ENCODE assay signal across 1 cellular context in the genomic region with DNA sequence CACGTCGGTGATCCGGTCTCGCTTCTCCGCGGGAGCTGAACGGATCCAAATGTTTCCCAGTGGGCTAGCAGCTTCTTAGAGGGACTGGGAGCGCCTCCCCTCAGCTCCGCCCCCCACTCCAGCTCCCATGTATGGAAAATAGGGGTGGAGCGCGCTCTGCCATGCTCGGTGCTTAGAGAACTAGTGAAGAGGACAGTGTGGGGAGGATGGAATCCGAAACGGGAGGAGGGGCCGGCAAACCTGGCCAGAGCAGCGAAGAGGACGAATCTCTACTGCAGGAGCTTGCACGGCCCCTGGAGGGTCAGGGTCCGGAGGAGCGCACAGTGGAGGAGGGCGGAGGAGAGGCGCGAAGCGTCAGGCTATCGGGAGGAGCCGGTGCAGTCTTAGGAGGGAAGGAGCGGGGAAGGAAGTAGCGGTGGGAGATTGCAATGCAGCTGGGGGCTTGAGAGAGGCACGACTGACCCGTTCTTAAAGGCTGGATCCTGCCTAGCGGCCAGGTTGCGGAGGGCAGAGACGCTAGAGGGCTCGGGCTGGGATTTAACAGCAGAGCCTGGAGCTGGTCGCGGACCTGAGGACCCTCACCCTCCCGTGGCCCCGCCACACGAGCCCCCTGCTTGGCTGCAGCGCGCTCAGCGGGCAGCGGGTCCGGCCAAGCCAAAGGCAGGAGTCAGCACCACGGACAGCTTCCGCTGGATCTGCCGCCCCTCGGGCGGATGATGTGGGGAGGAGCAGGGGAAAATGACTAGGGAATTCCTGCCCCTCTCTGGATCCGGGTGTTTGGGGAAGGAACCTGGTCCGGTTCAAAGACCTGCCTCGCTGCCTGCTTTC.
TF ChIP-seq lines count a peak whose summit lies in the region.

PRLHR (minus strand) TSS at position 51 of the 828 bp plus-strand sequence. CDS start 404 bp downstream, outside the sequence.

TF ChIP-seq in WTC11, 78 proteins besides CTCF, POLR2A, EP300 and RAD21 (continued from another document and continues in another):
- peak; percentile 85; the same call in 1 of the 2 replicates for TF ChIP-seq IRF1 (CRISPR knock-in tag; IDR thresholded peaks at IDR 0.05)
- no peak for TF ChIP-seq EMX1 (CRISPR knock-in tag; IDR thresholded peaks at IDR 0.05)
- peak; percentile 95 for TF ChIP-seq TP53 (CRISPR knock-in tag; IDR thresholded peaks at IDR 0.05)
- TF ChIP-seq, protein P1, sequence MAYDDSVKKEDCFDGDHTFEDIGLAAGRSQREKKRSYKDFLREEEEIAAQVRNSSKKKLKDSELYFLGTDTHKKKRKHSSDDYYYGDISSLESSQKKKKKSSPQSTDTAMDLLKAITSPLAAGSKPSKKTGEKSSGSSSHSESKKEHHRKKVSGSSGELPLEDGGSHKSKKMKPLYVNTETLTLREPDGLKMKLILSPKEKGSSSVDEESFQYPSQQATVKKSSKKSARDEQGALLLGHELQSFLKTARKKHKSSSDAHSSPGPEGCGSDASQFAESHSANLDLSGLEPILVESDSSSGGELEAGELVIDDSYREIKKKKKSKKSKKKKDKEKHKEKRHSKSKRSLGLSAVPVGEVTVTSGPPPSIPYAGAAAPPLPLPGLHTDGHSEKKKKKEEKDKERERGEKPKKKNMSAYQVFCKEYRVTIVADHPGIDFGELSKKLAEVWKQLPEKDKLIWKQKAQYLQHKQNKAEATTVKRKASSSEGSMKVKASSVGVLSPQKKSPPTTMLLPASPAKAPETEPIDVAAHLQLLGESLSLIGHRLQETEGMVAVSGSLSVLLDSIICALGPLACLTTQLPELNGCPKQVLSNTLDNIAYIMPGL (CRISPR knock-in tag; IDR thresholded peaks at IDR 0.05): no peak; the same call in 1 of the 2 replicates
- TF ChIP-seq, protein P2, sequence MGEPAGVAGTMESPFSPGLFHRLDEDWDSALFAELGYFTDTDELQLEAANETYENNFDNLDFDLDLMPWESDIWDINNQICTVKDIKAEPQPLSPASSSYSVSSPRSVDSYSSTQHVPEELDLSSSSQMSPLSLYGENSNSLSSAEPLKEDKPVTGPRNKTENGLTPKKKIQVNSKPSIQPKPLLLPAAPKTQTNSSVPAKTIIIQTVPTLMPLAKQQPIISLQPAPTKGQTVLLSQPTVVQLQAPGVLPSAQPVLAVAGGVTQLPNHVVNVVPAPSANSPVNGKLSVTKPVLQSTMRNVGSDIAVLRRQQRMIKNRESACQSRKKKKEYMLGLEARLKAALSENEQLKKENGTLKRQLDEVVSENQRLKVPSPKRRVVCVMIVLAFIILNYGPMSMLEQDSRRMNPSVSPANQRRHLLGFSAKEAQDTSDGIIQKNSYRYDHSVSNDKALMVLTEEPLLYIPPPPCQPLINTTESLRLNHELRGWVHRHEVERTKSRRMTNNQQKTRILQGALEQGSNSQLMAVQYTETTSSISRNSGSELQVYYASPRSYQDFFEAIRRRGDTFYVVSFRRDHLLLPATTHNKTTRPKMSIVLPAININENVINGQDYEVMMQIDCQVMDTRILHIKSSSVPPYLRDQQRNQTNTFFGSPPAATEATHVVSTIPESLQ (CRISPR knock-in tag; IDR thresholded peaks at IDR 0.05): peak; percentile 80; the same call in 1 of the 2 replicates
- peak; percentile 61; the same call in 1 of the 2 replicates for TF ChIP-seq SP1 (CRISPR knock-in tag; conservative IDR thresholded peaks at IDR 0.05)
- TF ChIP-seq ZNF219 (CRISPR knock-in tag; IDR thresholded peaks at IDR 0.05; ENCODE audit: borderline replicate concordance): peak; percentile 94; the same call in 1 of the 2 replicates
- peak; percentile 74; the same call in 1 of the 2 replicates for TF ChIP-seq ZBTB21 (CRISPR knock-in tag; IDR thresholded peaks at IDR 0.05; ENCODE audit: borderline replicate concordance)
- TF ChIP-seq, protein P3, sequence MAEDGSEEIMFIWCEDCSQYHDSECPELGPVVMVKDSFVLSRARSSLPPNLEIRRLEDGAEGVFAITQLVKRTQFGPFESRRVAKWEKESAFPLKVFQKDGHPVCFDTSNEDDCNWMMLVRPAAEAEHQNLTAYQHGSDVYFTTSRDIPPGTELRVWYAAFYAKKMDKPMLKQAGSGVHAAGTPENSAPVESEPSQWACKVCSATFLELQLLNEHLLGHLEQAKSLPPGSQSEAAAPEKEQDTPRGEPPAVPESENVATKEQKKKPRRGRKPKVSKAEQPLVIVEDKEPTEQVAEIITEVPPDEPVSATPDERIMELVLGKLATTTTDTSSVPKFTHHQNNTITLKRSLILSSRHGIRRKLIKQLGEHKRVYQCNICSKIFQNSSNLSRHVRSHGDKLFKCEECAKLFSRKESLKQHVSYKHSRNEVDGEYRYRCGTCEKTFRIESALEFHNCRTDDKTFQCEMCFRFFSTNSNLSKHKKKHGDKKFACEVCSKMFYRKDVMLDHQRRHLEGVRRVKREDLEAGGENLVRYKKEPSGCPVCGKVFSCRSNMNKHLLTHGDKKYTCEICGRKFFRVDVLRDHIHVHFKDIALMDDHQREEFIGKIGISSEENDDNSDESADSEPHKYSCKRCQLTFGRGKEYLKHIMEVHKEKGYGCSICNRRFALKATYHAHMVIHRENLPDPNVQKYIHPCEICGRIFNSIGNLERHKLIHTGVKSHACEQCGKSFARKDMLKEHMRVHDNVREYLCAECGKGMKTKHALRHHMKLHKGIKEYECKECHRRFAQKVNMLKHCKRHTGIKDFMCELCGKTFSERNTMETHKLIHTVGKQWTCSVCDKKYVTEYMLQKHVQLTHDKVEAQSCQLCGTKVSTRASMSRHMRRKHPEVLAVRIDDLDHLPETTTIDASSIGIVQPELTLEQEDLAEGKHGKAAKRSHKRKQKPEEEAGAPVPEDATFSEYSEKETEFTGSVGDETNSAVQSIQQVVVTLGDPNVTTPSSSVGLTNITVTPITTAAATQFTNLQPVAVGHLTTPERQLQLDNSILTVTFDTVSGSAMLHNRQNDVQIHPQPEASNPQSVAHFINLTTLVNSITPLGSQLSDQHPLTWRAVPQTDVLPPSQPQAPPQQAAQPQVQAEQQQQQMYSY (CRISPR knock-in tag; IDR thresholded peaks at IDR 0.05): peak; percentile 45; the same call in 1 of the 2 replicates
- 0 out of 2 replicates have a peak, but pooled peaks have one; percentile 63 for TF ChIP-seq FOXJ3 (CRISPR knock-in tag; IDR thresholded peaks at IDR 0.05; ENCODE audit: borderline replicate concordance)
- peak; percentile 83; the same call in 1 of the 2 replicates for TF ChIP-seq CREB1 (CRISPR knock-in tag; IDR thresholded peaks at IDR 0.05)
- 0 out of 2 replicates have a peak, but pooled peaks have one; percentile 76 for TF ChIP-seq SMAD4 (CRISPR knock-in tag; IDR thresholded peaks at IDR 0.05)
- TF ChIP-seq NR1H2 (CRISPR knock-in tag; IDR thresholded peaks at IDR 0.05): peak; percentile 84
- TF ChIP-seq TEAD4 (CRISPR knock-in tag; IDR thresholded peaks at IDR 0.05): peak; percentile 87
- TF ChIP-seq RELA (CRISPR knock-in tag; IDR thresholded peaks at IDR 0.05; ENCODE audit: borderline replicate concordance): peak; percentile 58; the same call in 1 of the 2 replicates
- TF ChIP-seq, protein P4, sequence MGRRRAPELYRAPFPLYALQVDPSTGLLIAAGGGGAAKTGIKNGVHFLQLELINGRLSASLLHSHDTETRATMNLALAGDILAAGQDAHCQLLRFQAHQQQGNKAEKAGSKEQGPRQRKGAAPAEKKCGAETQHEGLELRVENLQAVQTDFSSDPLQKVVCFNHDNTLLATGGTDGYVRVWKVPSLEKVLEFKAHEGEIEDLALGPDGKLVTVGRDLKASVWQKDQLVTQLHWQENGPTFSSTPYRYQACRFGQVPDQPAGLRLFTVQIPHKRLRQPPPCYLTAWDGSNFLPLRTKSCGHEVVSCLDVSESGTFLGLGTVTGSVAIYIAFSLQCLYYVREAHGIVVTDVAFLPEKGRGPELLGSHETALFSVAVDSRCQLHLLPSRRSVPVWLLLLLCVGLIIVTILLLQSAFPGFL (CRISPR knock-in tag; IDR thresholded peaks at IDR 0.05; ENCODE audit: borderline replicate concordance): peak; percentile 76; the same call in 1 of the 2 replicates
- TF ChIP-seq, protein P5, sequence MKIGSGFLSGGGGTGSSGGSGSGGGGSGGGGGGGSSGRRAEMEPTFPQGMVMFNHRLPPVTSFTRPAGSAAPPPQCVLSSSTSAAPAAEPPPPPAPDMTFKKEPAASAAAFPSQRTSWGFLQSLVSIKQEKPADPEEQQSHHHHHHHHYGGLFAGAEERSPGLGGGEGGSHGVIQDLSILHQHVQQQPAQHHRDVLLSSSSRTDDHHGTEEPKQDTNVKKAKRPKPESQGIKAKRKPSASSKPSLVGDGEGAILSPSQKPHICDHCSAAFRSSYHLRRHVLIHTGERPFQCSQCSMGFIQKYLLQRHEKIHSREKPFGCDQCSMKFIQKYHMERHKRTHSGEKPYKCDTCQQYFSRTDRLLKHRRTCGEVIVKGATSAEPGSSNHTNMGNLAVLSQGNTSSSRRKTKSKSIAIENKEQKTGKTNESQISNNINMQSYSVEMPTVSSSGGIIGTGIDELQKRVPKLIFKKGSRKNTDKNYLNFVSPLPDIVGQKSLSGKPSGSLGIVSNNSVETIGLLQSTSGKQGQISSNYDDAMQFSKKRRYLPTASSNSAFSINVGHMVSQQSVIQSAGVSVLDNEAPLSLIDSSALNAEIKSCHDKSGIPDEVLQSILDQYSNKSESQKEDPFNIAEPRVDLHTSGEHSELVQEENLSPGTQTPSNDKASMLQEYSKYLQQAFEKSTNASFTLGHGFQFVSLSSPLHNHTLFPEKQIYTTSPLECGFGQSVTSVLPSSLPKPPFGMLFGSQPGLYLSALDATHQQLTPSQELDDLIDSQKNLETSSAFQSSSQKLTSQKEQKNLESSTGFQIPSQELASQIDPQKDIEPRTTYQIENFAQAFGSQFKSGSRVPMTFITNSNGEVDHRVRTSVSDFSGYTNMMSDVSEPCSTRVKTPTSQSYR (CRISPR knock-in tag; IDR thresholded peaks at IDR 0.05): peak; percentile 95
- peak; percentile 93 for TF ChIP-seq JUN (CRISPR knock-in tag; IDR thresholded peaks at IDR 0.05)
- peak; percentile 99 for TF ChIP-seq ARID4B (CRISPR knock-in tag; IDR thresholded peaks at IDR 0.05; ENCODE audit: borderline replicate concordance)
- TF ChIP-seq, protein P6, sequence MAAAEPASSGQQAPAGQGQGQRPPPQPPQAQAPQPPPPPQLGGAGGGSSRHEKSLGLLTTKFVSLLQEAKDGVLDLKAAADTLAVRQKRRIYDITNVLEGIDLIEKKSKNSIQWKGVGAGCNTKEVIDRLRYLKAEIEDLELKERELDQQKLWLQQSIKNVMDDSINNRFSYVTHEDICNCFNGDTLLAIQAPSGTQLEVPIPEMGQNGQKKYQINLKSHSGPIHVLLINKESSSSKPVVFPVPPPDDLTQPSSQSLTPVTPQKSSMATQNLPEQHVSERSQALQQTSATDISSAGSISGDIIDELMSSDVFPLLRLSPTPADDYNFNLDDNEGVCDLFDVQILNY (CRISPR knock-in tag; IDR thresholded peaks at IDR 0.05): peak; percentile 94
- TF ChIP-seq ELF4 (CRISPR knock-in tag; IDR thresholded peaks at IDR 0.05; ENCODE audit: low read depth): 0 out of 2 replicates have a peak, but pooled peaks have one; percentile 60
- TF ChIP-seq TEAD1 (CRISPR knock-in tag; IDR thresholded peaks at IDR 0.05): peak; percentile 97
- TF ChIP-seq, protein P7, sequence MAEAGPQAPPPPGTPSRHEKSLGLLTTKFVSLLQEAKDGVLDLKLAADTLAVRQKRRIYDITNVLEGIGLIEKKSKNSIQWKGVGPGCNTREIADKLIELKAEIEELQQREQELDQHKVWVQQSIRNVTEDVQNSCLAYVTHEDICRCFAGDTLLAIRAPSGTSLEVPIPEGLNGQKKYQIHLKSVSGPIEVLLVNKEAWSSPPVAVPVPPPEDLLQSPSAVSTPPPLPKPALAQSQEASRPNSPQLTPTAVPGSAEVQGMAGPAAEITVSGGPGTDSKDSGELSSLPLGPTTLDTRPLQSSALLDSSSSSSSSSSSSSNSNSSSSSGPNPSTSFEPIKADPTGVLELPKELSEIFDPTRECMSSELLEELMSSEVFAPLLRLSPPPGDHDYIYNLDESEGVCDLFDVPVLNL (CRISPR knock-in tag; IDR thresholded peaks at IDR 0.05; ENCODE audit: borderline replicate concordance, low read depth): no peak
- no peak for TF ChIP-seq NFYB (CRISPR knock-in tag; conservative IDR thresholded peaks at IDR 0.05; ENCODE audit: low read depth)
- no peak for TF ChIP-seq JAZF1 (CRISPR knock-in tag; IDR thresholded peaks at IDR 0.05)
- TF ChIP-seq USF1 (CRISPR knock-in tag; IDR thresholded peaks at IDR 0.05): peak; percentile 72; the same call in 1 of the 2 replicates
